ENCODE assay signal across 23 cellular contexts in the genomic region with DNA sequence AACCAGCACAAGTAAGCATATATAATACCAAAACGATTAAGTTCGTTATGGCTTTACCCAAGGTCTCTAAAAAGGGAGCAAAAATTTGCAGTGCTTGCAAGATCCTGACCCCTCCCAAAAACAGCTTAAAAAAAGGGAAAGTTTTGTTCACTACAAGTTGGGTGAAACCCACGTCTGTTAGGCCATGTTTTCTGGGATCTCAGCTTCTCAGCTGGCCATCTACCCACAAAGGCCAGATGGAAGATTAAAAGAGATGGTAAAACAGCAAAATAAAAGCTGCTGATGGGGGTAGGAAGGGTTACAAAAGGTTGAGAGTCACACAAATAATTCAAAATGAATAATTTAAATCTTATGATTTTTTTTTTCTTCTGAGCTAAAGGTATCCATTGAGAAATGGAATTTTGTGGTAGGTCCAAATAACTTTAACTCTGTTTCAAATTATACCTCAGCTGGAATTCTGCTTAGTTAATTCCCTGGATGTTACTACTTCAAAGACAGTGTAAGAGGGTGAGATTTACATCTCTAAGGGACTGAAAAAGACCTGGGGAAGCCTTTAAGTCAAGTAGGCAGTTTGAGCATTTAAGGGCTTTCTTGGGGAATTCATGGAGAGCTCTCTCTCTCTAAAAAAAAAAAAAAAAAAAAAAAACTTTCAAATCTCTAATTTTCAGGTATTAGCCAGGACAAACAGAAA.
"Had no signal": no experiment of that assay in that cellular context is flagged by ENCODE, and none has a peak within 500 bp of the region (broad histone marks: within the 10 kb centered on the region; RNA-seq: fewer than 3 reads in every experiment).

No MANE protein-coding gene starts in this region.

- H3K27me3 Mint-ChIP-seq: activated CD4-positive, alpha-beta T cell treated with anti-CD3 and anti-CD28 coated beads, Interleukin-2, amount 10 ng/mL, durations not matched to agents 7 days and 5 days; activated CD8-positive, alpha-beta memory T cell treated with anti-CD3 and anti-CD28 coated beads, Interleukin-2, amount 10 ng/mL, durations not matched to agents 7 days and 5 days; activated CD8-positive, alpha-beta T cell treated with anti-CD3 and anti-CD28 coated beads for 36 hours; activated naive CD8-positive, alpha-beta T cell treated with anti-CD3 and anti-CD28 coated beads, Interleukin-2, amount 50 U/mL, for 24 hours; memory B cell; stimulated activated naive CD8-positive, alpha-beta T cell treated with anti-CD3 and anti-CD28 coated beads, Interleukin-15, amount 100 ng/mL, for 72 hours had no signal

- H3K36me3 ChIP-seq: heart right ventricle, right lobe of liver, tibial artery had no signal

- H3K4me1 Mint-ChIP-seq: activated CD4-positive, alpha-beta T cell treated with anti-CD3 and anti-CD28 coated beads, Interleukin-2, amount 10 ng/mL, durations not matched to agents 7 days and 5 days; activated CD8-positive, alpha-beta memory T cell treated with anti-CD3 and anti-CD28 coated beads, Interleukin-2, amount 10 ng/mL, durations not matched to agents 7 days and 5 days; activated naive CD8-positive, alpha-beta T cell treated with anti-CD3 and anti-CD28 coated beads, Interleukin-2, amount 50 U/mL, for 24 hours; memory B cell; stimulated activated effector memory CD8-positive, alpha-beta T cell treated with anti-CD3 and anti-CD28 coated beads, Interleukin-12 subunit alpha, Interleukin-12 subunit beta, amount 100 ng/mL, for 72 hours; stimulated activated naive CD8-positive, alpha-beta T cell treated with anti-CD3 and anti-CD28 coated beads, Interleukin-15, amount 100 ng/mL, for 72 hours had no signal

- H3K27me3 ChIP-seq: heart right ventricle, right lobe of liver, tibial artery had no signal

- ATAC-seq: activated CD8-positive, alpha-beta memory T cell treated with anti-CD3 and anti-CD28 coated beads, Interleukin-2, amount 10 ng/mL, durations not matched to agents 7 days and 5 days; activated CD8-positive, alpha-beta T cell treated with anti-CD3 and anti-CD28 coated beads for 36 hours; activated naive CD8-positive, alpha-beta T cell treated with anti-CD3 and anti-CD28 coated beads, Interleukin-2, amount 50 U/mL, for 24 hours; heart right ventricle; left cardiac atrium; right lobe of liver; stimulated activated effector memory CD8-positive, alpha-beta T cell treated with anti-CD3 and anti-CD28 coated beads, Interleukin-12 subunit alpha, Interleukin-12 subunit beta, amount 100 ng/mL, for 72 hours; stimulated activated naive CD8-positive, alpha-beta T cell treated with anti-CD3 and anti-CD28 coated beads, Interleukin-15, amount 100 ng/mL, for 72 hours had no signal

- H3K27ac Mint-ChIP-seq: activated CD4-positive, alpha-beta T cell treated with anti-CD3 and anti-CD28 coated beads, Interleukin-2, amount 10 ng/mL, durations not matched to agents 7 days and 5 days; activated CD8-positive, alpha-beta memory T cell treated with anti-CD3 and anti-CD28 coated beads, Interleukin-2, amount 10 ng/mL, durations not matched to agents 7 days and 5 days; activated CD8-positive, alpha-beta T cell treated with anti-CD3 and anti-CD28 coated beads for 36 hours; activated naive CD8-positive, alpha-beta T cell treated with anti-CD3 and anti-CD28 coated beads, Interleukin-2, amount 50 U/mL, for 24 hours; memory B cell; nephron progenitor cell; stimulated activated effector memory CD8-positive, alpha-beta T cell treated with anti-CD3 and anti-CD28 coated beads, Interleukin-12 subunit alpha, Interleukin-12 subunit beta, amount 100 ng/mL, for 72 hours; stimulated activated naive CD8-positive, alpha-beta T cell treated with anti-CD3 and anti-CD28 coated beads, Interleukin-15, amount 100 ng/mL, for 72 hours had no signal

- H3K27ac ChIP-seq: heart right ventricle, right lobe of liver, skin epidermis, tibial artery had no signal

- H3K36me3 Mint-ChIP-seq: activated CD8-positive, alpha-beta memory T cell treated with anti-CD3 and anti-CD28 coated beads, Interleukin-2, amount 10 ng/mL, durations not matched to agents 7 days and 5 days; memory B cell; stimulated activated effector memory CD8-positive, alpha-beta T cell treated with anti-CD3 and anti-CD28 coated beads, Interleukin-12 subunit alpha, Interleukin-12 subunit beta, amount 100 ng/mL, for 72 hours had no signal

- H3K4me3 ChIP-seq: heart right ventricle, right lobe of liver, skin epidermis, tibial artery had no signal

- H3K9me3 Mint-ChIP-seq: activated CD4-positive, alpha-beta T cell treated with anti-CD3 and anti-CD28 coated beads, Interleukin-2, amount 10 ng/mL, durations not matched to agents 7 days and 5 days; activated CD8-positive, alpha-beta T cell treated with anti-CD3 and anti-CD28 coated beads for 36 hours; activated naive CD8-positive, alpha-beta T cell treated with anti-CD3 and anti-CD28 coated beads, Interleukin-2, amount 50 U/mL, for 24 hours; memory B cell; nephron progenitor cell; stimulated activated naive CD8-positive, alpha-beta T cell treated with anti-CD3 and anti-CD28 coated beads, Interleukin-15, amount 100 ng/mL, for 72 hours had no signal

- H3K4me1 ChIP-seq: heart right ventricle, right lobe of liver, tibial artery had no signal

- H3K4me3 Mint-ChIP-seq: activated CD4-positive, alpha-beta T cell treated with anti-CD3 and anti-CD28 coated beads, Interleukin-2, amount 10 ng/mL, durations not matched to agents 7 days and 5 days; activated CD8-positive, alpha-beta memory T cell treated with anti-CD3 and anti-CD28 coated beads, Interleukin-2, amount 10 ng/mL, durations not matched to agents 7 days and 5 days; activated CD8-positive, alpha-beta T cell treated with anti-CD3 and anti-CD28 coated beads for 36 hours; activated naive CD8-positive, alpha-beta T cell treated with anti-CD3 and anti-CD28 coated beads, Interleukin-2, amount 50 U/mL, for 24 hours; memory B cell; nephron progenitor cell; stimulated activated effector memory CD8-positive, alpha-beta T cell treated with anti-CD3 and anti-CD28 coated beads, Interleukin-12 subunit alpha, Interleukin-12 subunit beta, amount 100 ng/mL, for 72 hours; stimulated activated naive CD8-positive, alpha-beta T cell treated with anti-CD3 and anti-CD28 coated beads, Interleukin-15, amount 100 ng/mL, for 72 hours had no signal

- H3K9me3 ChIP-seq: heart right ventricle, right lobe of liver, tibial artery had no signal

- DNase-seq: activated CD4-positive, alpha-beta T cell treated with anti-CD3 and anti-CD28 coated beads, Interleukin-2, amount 10 ng/mL, durations not matched to agents 7 days and 5 days; activated CD4-positive, CD25-positive, alpha-beta regulatory T cell treated with anti-CD3 and anti-CD28 coated beads, Interleukin-2, amount 50 U/mL, for 72 hours; activated CD8-positive, alpha-beta memory T cell treated with anti-CD3 and anti-CD28 coated beads, Interleukin-2, amount 10 ng/mL, durations not matched to agents 7 days and 5 days; activated CD8-positive, alpha-beta T cell treated with anti-CD3 and anti-CD28 coated beads for 36 hours; activated gamma-delta T cell; activated naive CD4-positive, alpha-beta T cell treated with anti-CD3 and anti-CD28 coated beads, Interleukin-2, amount 50 U/mL, for 16 hours; activated naive CD8-positive, alpha-beta T cell treated with anti-CD3 and anti-CD28 coated beads, Interleukin-2, amount 50 U/mL, for 24 hours; activated T-cell treated with anti-CD3 and anti-CD28 coated beads for 4 hours; effector CD4-positive, alpha-beta T cell; erythroblast; foreskin fibroblast; heart right ventricle; islet precursor cell; left cardiac atrium; nephron progenitor cell; occipital lobe; right lobe of liver; stimulated activated CD4-positive, alpha-beta T cell treated with anti-CD3 and anti-CD28 coated beads, Interleukin-2, amount 100 ng/mL, for 24 hours; stimulated activated naive CD8-positive, alpha-beta T cell treated with anti-CD3 and anti-CD28 coated beads, Interleukin-15, amount 100 ng/mL, for 72 hours; tibial artery had no signal
